Comparison of ENCODE assay signal across 22 cellular contexts in genomic region chr10:31591569-31591968, GRCh38.
"Had no signal": no experiment of that assay in that cellular context is flagged by ENCODE, and none has a peak within 500 bp of the region (broad histone marks: within the 10 kb centered on the region; RNA-seq: fewer than 3 reads in every experiment).

No MANE protein-coding gene starts in this region.

- H3K79me2 ChIP-seq: hepatocyte had no signal

- ATAC-seq: foreskin keratinocyte; gastroesophageal sphincter; heart left ventricle; left cardiac atrium; left lung; left ventricle myocardium superior; lower lobe of right lung; naive thymus-derived CD4-positive, alpha-beta T cell had no signal

- H3K27ac ChIP-seq: coronary artery, dorsolateral prefrontal cortex, esophagus muscularis mucosa, foreskin keratinocyte, gastroesophageal sphincter, hepatocyte, left lung, lower lobe of right lung had no signal

- H3K36me3 ChIP-seq: esophagus muscularis mucosa, gastroesophageal sphincter, heart left ventricle, left lung, lower lobe of right lung had no signal

- H3K4me1 Mint-ChIP-seq: memory B cell had no signal

- H3K4me1 ChIP-seq: esophagus muscularis mucosa, foreskin keratinocyte, gastroesophageal sphincter, lower lobe of right lung had no signal

- H3K4me2 ChIP-seq: hepatocyte had no signal

- H3K27me3 ChIP-seq: dorsolateral prefrontal cortex, esophagus muscularis mucosa, foreskin keratinocyte, gastroesophageal sphincter, heart left ventricle, hepatocyte, left lung had no signal

- H3K4me3 ChIP-seq: coronary artery, dorsolateral prefrontal cortex, esophagus muscularis mucosa, gastroesophageal sphincter, heart left ventricle, hepatocyte, left lung, lower lobe of right lung had no signal

- H3K27ac Mint-ChIP-seq: immature natural killer cell; memory B cell; naive thymus-derived CD4-positive, alpha-beta T cell had no signal

- DNase-seq: dermis blood vessel endothelial cell; dorsolateral prefrontal cortex; effector CD4-positive, alpha-beta T cell; effector memory CD4-positive, alpha-beta T cell; foreskin keratinocyte; heart left ventricle; hypothalamus; immature natural killer cell; islet precursor cell; left cardiac atrium; left lung; left ventricle myocardium superior; lower lobe of right lung; mesendoderm; midbrain; naive thymus-derived CD4-positive, alpha-beta T cell had no signal

- FAIRE-seq: endothelial cell of umbilical vein had no signal

- H2AFZ ChIP-seq: hepatocyte had no signal

- H3K4me3 Mint-ChIP-seq: immature natural killer cell; memory B cell; naive thymus-derived CD4-positive, alpha-beta T cell had no signal
